Comparison of ENCODE assay signal across 23 cellular contexts in genomic region chr13:90171649-90172048, GRCh38.
"Had no signal": no experiment of that assay in that cellular context is flagged by ENCODE, and none has a peak within 500 bp of the region (broad histone marks: within the 10 kb centered on the region; RNA-seq: fewer than 3 reads in every experiment).

No MANE protein-coding gene starts in this region.

- FAIRE-seq: bronchial epithelial cell, kidney had no signal

- H3K4me3 ChIP-seq: left lung, skin epidermis, tibial nerve had no signal

- DNase-seq: activated B cell treated with CpG ODN at 0.5 μM for 24 hours; activated CD4-positive, alpha-beta T cell treated with anti-CD3 and anti-CD28 coated beads, Interleukin-2, amount 10 ng/mL, durations not matched to agents 24 days and 14 days; activated CD8-positive, alpha-beta memory T cell treated with anti-CD3 and anti-CD28 coated beads, Interleukin-2, amount 50 U/mL, for 4 hours; activated CD8-positive, alpha-beta T cell treated with anti-CD3 and anti-CD28 coated beads, Interleukin-2, amount 10 ng/mL, durations not matched to agents 7 days and 5 days; activated naive CD8-positive, alpha-beta T cell treated with anti-CD3 and anti-CD28 coated beads, Interleukin-2, amount 10 ng/mL, durations not matched to agents 7 days and 5 days; activated T-cell treated with anti-CD3 and anti-CD28 coated beads, Interleukin-2, amount 50 U/mL, for 48 hours; aorta; dermis blood vessel endothelial cell; effector memory CD8-positive, alpha-beta T cell; glutamatergic neuron; hypothalamus; kidney; left lung; naive thymus-derived CD8-positive, alpha-beta T cell; retina; stimulated activated CD4-positive, alpha-beta T cell treated with anti-CD3 and anti-CD28 coated beads, Interleukin-4, amount 100 ng/mL, for 24 hours; stimulated activated CD8-positive, alpha-beta memory T cell treated with anti-CD3 and anti-CD28 coated beads, Interleukin-4, amount 100 ng/mL, for 48 hours; stimulated activated naive CD4-positive, alpha-beta T cell treated with Interleukin-2 at 50 U/mL for 16 hours; substantia nigra; SW 1271 had no signal

- ATAC-seq: activated CD8-positive, alpha-beta T cell treated with anti-CD3 and anti-CD28 coated beads, Interleukin-2, amount 10 ng/mL, durations not matched to agents 7 days and 5 days; effector memory CD8-positive, alpha-beta T cell; left lung; naive thymus-derived CD8-positive, alpha-beta T cell had no signal
